In the genomic region with DNA sequence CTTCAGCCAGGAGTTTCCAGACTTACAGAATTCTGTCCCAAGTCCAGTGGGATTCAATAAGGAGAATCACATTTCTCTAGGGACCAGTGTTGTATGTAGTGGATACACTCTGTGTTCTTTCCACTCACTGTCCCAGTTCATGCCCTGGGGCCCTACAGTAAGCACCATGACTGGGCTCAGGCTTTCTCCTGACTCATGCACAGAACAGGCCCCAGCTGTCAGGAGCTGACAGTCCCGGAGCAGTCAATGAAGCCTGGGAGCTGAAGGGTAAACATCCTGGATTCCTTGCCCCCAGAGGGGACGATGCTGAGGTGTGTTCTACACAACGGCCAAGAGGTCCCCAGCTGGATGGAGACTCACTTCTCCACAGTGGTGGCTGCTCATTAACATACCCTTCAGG, we compare ENCODE assay signal across 20 cellular contexts. TPM values are rescaled to one million over a fixed set of nuclear protein-coding genes. Genes with fewer than 3 reads are reported as not detected.
"Had no signal": no experiment of that assay in that cellular context is flagged by ENCODE, and none has a peak within 500 bp of the region (broad histone marks: within the 10 kb centered on the region; RNA-seq: fewer than 3 reads in every experiment).

No MANE protein-coding gene starts in this region.

- H3K4me3 ChIP-seq: esophagus muscularis mucosa, heart left ventricle, pancreas, stomach, thoracic aorta, uterus had no signal

- H3K27me3 Mint-ChIP-seq: naive B cell had no signal

- H3K27ac ChIP-seq: esophagus muscularis mucosa, heart left ventricle, pancreas, stomach, thoracic aorta, uterus had no signal

- ATAC-seq: activated CD4-positive, CD25-positive, alpha-beta regulatory T cell treated with anti-CD3 and anti-CD28 coated beads, Interleukin-2, amount 50 U/mL, for 24 hours; activated CD8-positive, alpha-beta memory T cell treated with anti-CD3 and anti-CD28 coated beads, Interleukin-2, amount 10 ng/mL, durations not matched to agents 7 days and 5 days; heart left ventricle; pancreas had no signal

- H3K4me1 Mint-ChIP-seq: activated CD8-positive, alpha-beta memory T cell treated with anti-CD3 and anti-CD28 coated beads, Interleukin-2, amount 10 ng/mL, durations not matched to agents 7 days and 5 days; activated naive CD8-positive, alpha-beta T cell treated with anti-CD3 and anti-CD28 coated beads for 36 hours; naive B cell had no signal

- H3K36me3 ChIP-seq: esophagus muscularis mucosa, heart left ventricle, pancreas, stomach, thoracic aorta, uterus had no signal

- H3K4me3 Mint-ChIP-seq: activated CD8-positive, alpha-beta memory T cell treated with anti-CD3 and anti-CD28 coated beads, Interleukin-2, amount 10 ng/mL, durations not matched to agents 7 days and 5 days; activated naive CD8-positive, alpha-beta T cell treated with anti-CD3 and anti-CD28 coated beads for 36 hours; activated T-cell treated with anti-CD3 and anti-CD28 coated beads, Interleukin-2, amount 50 U/mL, for 24 hours; endodermal cell; naive B cell; T-helper 2 cell treated with Interferon-gamma antibody and Interleukin-4, amounts not matched to agents 5 μg/mL and 100 μg/mL, for 36 hours had no signal

- H3K9me3 Mint-ChIP-seq: endodermal cell had no signal

- H3K27me3 ChIP-seq: pancreas, uterus had no signal

- H3K4me1 ChIP-seq: esophagus muscularis mucosa, heart left ventricle, pancreas, stomach, uterus had no signal

- H3K36me3 Mint-ChIP-seq: activated CD8-positive, alpha-beta memory T cell treated with anti-CD3 and anti-CD28 coated beads, Interleukin-2, amount 10 ng/mL, durations not matched to agents 7 days and 5 days; activated naive CD8-positive, alpha-beta T cell treated with anti-CD3 and anti-CD28 coated beads for 36 hours had no signal

- DNase-seq: activated CD8-positive, alpha-beta memory T cell treated with anti-CD3 and anti-CD28 coated beads, Interleukin-2, amount 10 ng/mL, durations not matched to agents 7 days and 5 days; activated effector memory CD4-positive, alpha-beta T cell treated with Interleukin-2 at 50 U/mL for 16 hours; activated naive CD8-positive, alpha-beta T cell treated with anti-CD3 and anti-CD28 coated beads for 36 hours; activated T-cell treated with anti-CD3 and anti-CD28 coated beads, Interleukin-2, amount 50 U/mL, for 24 hours; anterior cingulate cortex; endodermal cell; heart left ventricle; midbrain; naive B cell; pancreas; stimulated activated CD4-positive, alpha-beta T cell treated with anti-CD3 and anti-CD28 coated beads, Interleukin-4, amount 100 ng/mL, for 1 hour; stimulated activated CD8-positive, alpha-beta memory T cell treated with anti-CD3 and anti-CD28 coated beads, Interleukin-4, amount 100 ng/mL, for 48 hours; stomach; uterus had no signal

- H3K9me3 ChIP-seq: esophagus muscularis mucosa, pancreas, thoracic aorta, uterus had no signal

- H3K27ac Mint-ChIP-seq: activated CD8-positive, alpha-beta memory T cell treated with anti-CD3 and anti-CD28 coated beads, Interleukin-2, amount 10 ng/mL, durations not matched to agents 7 days and 5 days; activated naive CD8-positive, alpha-beta T cell treated with anti-CD3 and anti-CD28 coated beads for 36 hours; activated T-cell treated with anti-CD3 and anti-CD28 coated beads, Interleukin-2, amount 50 U/mL, for 24 hours; endodermal cell; naive B cell; T-helper 2 cell treated with Interferon-gamma antibody and Interleukin-4, amounts not matched to agents 5 μg/mL and 100 μg/mL, for 36 hours had no signal

RNA-seq across cellular contexts. Expression of a gene that starts 40.2 kb away (rescaled TPM):
- total RNA-seq: activated CD8-positive, alpha-beta memory T cell treated with anti-CD3 and anti-CD28 coated beads, Interleukin-2, amount 10 ng/mL, durations not matched to agents 7 days and 5 days; activated naive CD8-positive, alpha-beta T cell treated with anti-CD3 and anti-CD28 coated beads for 36 hours; dermis microvascular lymphatic vessel endothelial cell; heart left ventricle; renal cortical epithelial cell; stomach; thoracic aorta had no signal
- polyA plus RNA-seq: heart left ventricle had no signal
